In the genomic region with DNA sequence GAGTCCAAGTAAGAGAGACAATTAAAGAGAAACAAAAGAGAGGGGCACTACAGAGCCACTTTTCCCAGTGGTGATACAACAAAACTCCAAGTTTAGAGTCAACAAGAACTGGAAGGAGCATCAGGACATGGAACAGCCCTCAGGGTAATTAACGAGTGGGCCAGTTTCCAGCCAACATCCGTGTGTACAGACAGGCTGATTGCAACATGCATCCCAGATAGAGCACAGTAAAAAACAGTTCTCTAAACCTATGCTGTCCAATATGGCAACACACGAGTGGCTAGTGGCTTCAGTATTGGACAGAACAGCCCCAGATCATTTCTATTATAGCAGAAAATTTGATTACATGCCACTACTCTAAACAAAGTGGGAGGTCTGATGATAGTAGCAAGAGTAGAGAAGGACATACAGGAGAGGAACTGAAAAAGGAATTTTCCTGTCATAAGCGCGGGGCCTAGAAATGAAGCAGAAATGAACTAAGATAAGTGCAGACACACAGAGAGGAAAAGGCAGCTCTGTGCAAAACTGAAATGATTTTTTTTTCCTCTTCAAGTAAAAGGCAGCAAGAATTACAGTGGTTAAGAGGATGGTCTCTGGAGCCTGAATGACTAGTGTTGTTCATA, we compare ENCODE assay signal across 15 cellular contexts.
DNase-seq lines count a peak whose midpoint lies in the region; ATAC-seq, FAIRE-seq and TF ChIP-seq lines count a peak whose summit lies in the region.
"Had no signal": no experiment of that assay in that cellular context is flagged by ENCODE, and none has a peak within 500 bp of the region (broad histone marks: within the 10 kb centered on the region; RNA-seq: fewer than 3 reads in every experiment).

No MANE protein-coding gene starts in this region.

- H3K9me3 ChIP-seq in BE2C = no peaks in the 10 kb centered on the region

- no peaks in the 10 kb centered on the region for H3K4me1 ChIP-seq in BE2C

- ATAC-seq in GM21529 (IDR thresholded peaks at IDR 0.05; ENCODE audit: unreplicated experiment) = no peak

- no peak for TF ChIP-seq CTCF in BE2C (IDR thresholded peaks at IDR 0.05; ENCODE audit: low read depth, low read length)

- H3K36me3 ChIP-seq in BE2C = no peaks in the 10 kb centered on the region

- no peak for FAIRE-seq in GM12891 (lab: Jason Lieb, UNC)
- FAIRE-seq: GM18507 had no signal

- DNase-seq in BE2C (peak; percentile 10), GM12891 (ENCODE audit: insufficient read length, low spot score) (no peak), NCI-H446 treated with DMSO at 0.1 percent for 48 hours (lab: John Stamatoyannopoulos, UW) (peak; percentile 36), UCSD-AML1 (lab: John Stamatoyannopoulos, UW; ENCODE audit: unreplicated experiment) (peak; percentile 7), mesenteric fat pad (ENCODE audit: low spot score) (no peak), GOT3 (lab: John Stamatoyannopoulos, UW) (no peak), CD1c-positive myeloid dendritic cell (ENCODE audit: extremely low spot score) (no peak)
- DNase-seq: CD8-positive, alpha-beta memory T cell; GM23248; HFFc6; NCI-H2227 treated with DMSO at 0.1 percent for 48 hours; NCI-H526; Right ventricle myocardium superior had no signal

- TF ChIP-seq POLR2A in GM12891 (IDR thresholded peaks at IDR 0.05; ENCODE audit: low read depth, low read length) = no peak

- H3K4me3 ChIP-seq in BE2C (ENCODE audit: low read depth, low read length) = no peak overlapping the region
- H3K4me3 ChIP-seq: GM23248 had no signal

- H3K27me3 ChIP-seq in BE2C = no peaks in the 10 kb centered on the region; the same call in 1 of the 2 replicates

TF ChIP-seq in GM12891, 5 proteins besides CTCF, POLR2A, EP300 and RAD21:
- TF ChIP-seq POLR2AphosphoS5 (IDR thresholded peaks at IDR 0.05; ENCODE audit: low read depth, low read length) = no peak
- peak; percentile 20; the same call in 1 of the 2 replicates for TF ChIP-seq SPI1 (IDR thresholded peaks at IDR 0.05; ENCODE audit: low read depth, low read length)

Comparison
In these comparisons a context has a peak if more than half of its experiments do, and no peak if none do; other contexts are left out.
1. DNase-seq: peak in BE2C (single experiment), NCI-H446 treated with DMSO at 0.1 percent for 48 hours (single experiment) and UCSD-AML1 (single experiment); none in GM12891 (single experiment), mesenteric fat pad (single experiment), GOT3 (single experiment) and CD1c-positive myeloid dendritic cell (single experiment).